15 cellular contexts compared by ENCODE assay signal in the genomic region with DNA sequence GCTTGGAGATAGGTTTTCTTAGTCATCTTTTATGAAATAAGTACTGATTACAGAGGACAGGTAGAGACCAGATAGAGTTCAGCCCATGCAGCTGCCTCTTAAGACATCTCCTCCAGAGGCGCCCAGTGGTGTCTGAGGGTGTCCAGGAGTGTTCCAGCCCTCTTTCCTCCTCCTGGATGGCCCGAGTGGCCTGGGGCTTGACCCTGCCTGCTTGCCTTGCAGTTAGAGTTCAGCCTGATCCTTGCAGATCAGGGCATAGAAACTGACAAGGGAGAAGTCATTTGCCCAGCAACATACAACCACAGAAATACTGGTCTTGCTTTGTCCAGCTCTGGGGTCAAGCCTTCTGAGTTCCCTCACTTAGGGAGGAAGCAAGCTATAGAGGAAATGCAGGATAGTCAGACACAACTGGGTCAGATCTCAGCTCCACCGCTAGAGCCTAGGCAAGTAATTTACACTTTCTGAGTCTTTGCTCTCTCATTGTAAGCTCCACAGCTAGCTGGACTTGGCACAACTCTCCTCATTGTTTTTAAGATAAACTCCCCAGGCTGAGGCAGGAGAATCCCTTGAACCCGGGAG. TPM values are rescaled to one million over a fixed set of nuclear protein-coding genes. Genes with fewer than 3 reads are reported as not detected.
DNase-seq lines count a peak whose midpoint lies in the region; ATAC-seq, FAIRE-seq and TF ChIP-seq lines count a peak whose summit lies in the region.
"Had no signal": no experiment of that assay in that cellular context is flagged by ENCODE, and none has a peak within 500 bp of the region (broad histone marks: within the 10 kb centered on the region; RNA-seq: fewer than 3 reads in every experiment).

No MANE protein-coding gene starts in this region.

- WGBS in small intestine, 3 donors, result 67 to 69% (median 69%) methylated on average over 4 of the region's 4 CpGs

- H3K27me3 Mint-ChIP-seq in activated CD4-positive, alpha-beta T cell treated with anti-CD3 and anti-CD28 coated beads, Interleukin-2, amount 10 ng/mL, durations not matched to agents 24 days and 14 days, result peaks cover 20% of the 10 kb centered on the region

- intact Hi-C loops in activated CD4-positive, alpha-beta T cell treated with anti-CD3 and anti-CD28 coated beads, Interleukin-2, amount 10 ng/mL, durations not matched to agents 24 days and 14 days (cut with micrococcal nuclease), result no loop called here
- intact Hi-C loops in OCI-LY7 (cut with micrococcal nuclease; ENCODE audit: unreplicated experiment), result loop anchor here (10.0 kb wide), 1 partner anchor 468 kb away; no protein-coding TSS in a partner anchor
- intact Hi-C loops in left lung (cut with DNase I), result loop anchor here in 1 of 2 donors (10.0 kb wide), 1 partner anchor 172 kb away; no protein-coding TSS in a partner anchor

- no peaks in the 10 kb centered on the region for H3K36me3 Mint-ChIP-seq in activated CD4-positive, alpha-beta T cell treated with anti-CD3 and anti-CD28 coated beads, Interleukin-2, amount 10 ng/mL, durations not matched to agents 24 days and 14 days (ENCODE audit: low read depth)
- H3K36me3 Mint-ChIP-seq: CD8-positive, alpha-beta memory T cell had no signal

- H3K27ac ChIP-seq in OCI-LY7 (ENCODE audit: low read depth, low read length, poor library complexity, severe bottlenecking) (peak overlapping the region; percentile 98), left lung (no peak overlapping the region), small intestine (ENCODE audit: low read depth in 1 of 2, low read length in 1 of 2) (no peak overlapping the region)
- H3K27ac ChIP-seq: A549 had no signal

- TF ChIP-seq CTCF in OCI-LY7 (conservative IDR thresholded peaks at IDR 0.05; ENCODE audit: low read length), result no peak
- no peak for TF ChIP-seq CTCF in left lung (IDR thresholded peaks at IDR 0.05)

- peak; percentile 49 for DNase-seq in activated CD4-positive, alpha-beta T cell treated with anti-CD3 and anti-CD28 coated beads, Interleukin-2, amount 10 ng/mL, durations not matched to agents 24 days and 14 days
- no peak for DNase-seq in activated CD4-positive, alpha-beta T cell treated with anti-CD3 and anti-CD28 coated beads for 48 hours
- DNase-seq in D341Med (ENCODE audit: low spot score) (peak; percentile 12), OCI-LY7 (ENCODE audit: low spot score) (peak; percentile 38), left lung (no peak), HK-2 (ENCODE audit: unreplicated experiment) (no peak), small intestine (no peak), mucosa of gallbladder (ENCODE audit: low spot score) (no peak)
- DNase-seq: CD8-positive, alpha-beta memory T cell; NCI-H1105; NCI-H1694 treated with DMSO at 0.1 percent for 48 hours; SHP77 treated with DMSO at 0.1 percent for 48 hours had no signal

- no peak overlapping the region for H3K4me3 Mint-ChIP-seq in activated CD4-positive, alpha-beta T cell treated with anti-CD3 and anti-CD28 coated beads, Interleukin-2, amount 10 ng/mL, durations not matched to agents 24 days and 14 days
- H3K4me3 Mint-ChIP-seq: CD8-positive, alpha-beta memory T cell had no signal

- H3K27me3 ChIP-seq in left lung (no peaks in the 10 kb centered on the region), small intestine (ENCODE audit: control insufficient read depth in 2 of 2, insufficient read depth in 2 of 2, low read length in 2 of 2) (no peaks in the 10 kb centered on the region)

- H3K36me3 ChIP-seq in OCI-LY7 (ENCODE audit: insufficient read depth, low read length) (no peaks in the 10 kb centered on the region), left lung (no peaks in the 10 kb centered on the region), small intestine (ENCODE audit: control insufficient read depth in 2 of 2, insufficient read depth in 2 of 2, low read length in 2 of 2) (no peaks in the 10 kb centered on the region)

- FAIRE-seq in small intestine (lab: Jason Lieb, UNC), result no peak
- FAIRE-seq: A549, H54 had no signal

- POLR2A ChIA-PET in OCI-LY7 (lab: Charles Lee), result interaction anchor here (0.5 to 0.8 kb wide), 2 partner anchors 163 to 587 kb away, joined by 3 to 4 read pairs; no protein-coding TSS in a partner anchor

- H3K4me1 ChIP-seq in OCI-LY7 (ENCODE audit: insufficient read depth, low read length, poor library complexity, severe bottlenecking), result peaks cover 99% of the 10 kb centered on the region
- H3K4me1 ChIP-seq in left lung, result peaks cover 0 to 42% of the 10 kb centered on the region in 2 donors
- no peaks in the 10 kb centered on the region for H3K4me1 ChIP-seq in small intestine (ENCODE audit: control insufficient read depth in 2 of 2, insufficient read depth in 1 of 2, low read depth in 1 of 2, low read length in 1 of 2)
- H3K4me1 ChIP-seq: A549 had no signal

- H3K27ac Mint-ChIP-seq in activated CD4-positive, alpha-beta T cell treated with anti-CD3 and anti-CD28 coated beads, Interleukin-2, amount 10 ng/mL, durations not matched to agents 24 days and 14 days, result peak overlapping the region; percentile 6
- H3K27ac Mint-ChIP-seq: CD8-positive, alpha-beta memory T cell had no signal

- no peaks in the 10 kb centered on the region for H4K20me1 ChIP-seq in OCI-LY7 (ENCODE audit: insufficient read depth, low read length)

- peak overlapping the region; percentile 80 for H3K4me2 ChIP-seq in OCI-LY7 (ENCODE audit: low read length)
- H3K4me2 ChIP-seq: A549 had no signal

- peaks cover 68% of the 10 kb centered on the region for H3K4me1 Mint-ChIP-seq in activated CD4-positive, alpha-beta T cell treated with anti-CD3 and anti-CD28 coated beads, Interleukin-2, amount 10 ng/mL, durations not matched to agents 24 days and 14 days

- H3K4me3 ChIP-seq in OCI-LY7 (ENCODE audit: low read depth, low read length, poor library complexity, severe bottlenecking) (no peak overlapping the region), left lung (no peak overlapping the region), small intestine (ENCODE audit: low read depth in 1 of 2, low read length in 2 of 2) (no peak overlapping the region)
- H3K4me3 ChIP-seq: A549 had no signal

- 0 out of 2 replicates have a peak, but pooled peaks cover 4% of the 10 kb centered on the region for H3K9me3 ChIP-seq in OCI-LY7 (ENCODE audit: low read length)
- no peaks in the 10 kb centered on the region for H3K9me3 ChIP-seq in left lung
- no peaks in the 10 kb centered on the region for H3K9me3 ChIP-seq in small intestine (ENCODE audit: control insufficient read depth, low read depth)
- H3K9me3 ChIP-seq: A549 had no signal

- ATAC-seq in left lung, result peak; percentile 56
- ATAC-seq: A549 had no signal

- CTCF ChIA-PET in OCI-LY7 (lab: Charles Lee; ENCODE audit: unreplicated experiment), result interaction anchor here (1.7 to 2.2 kb wide), 2 partner anchors 11 to 33 kb away, joined by 4 to 8 read pairs; no protein-coding TSS in a partner anchor

- H3K9me3 Mint-ChIP-seq in activated CD4-positive, alpha-beta T cell treated with anti-CD3 and anti-CD28 coated beads, Interleukin-2, amount 10 ng/mL, durations not matched to agents 24 days and 14 days, result no peaks in the 10 kb centered on the region
- H3K9me3 Mint-ChIP-seq: CD8-positive, alpha-beta memory T cell had no signal

- no peaks in the 10 kb centered on the region for H3K9me2 ChIP-seq in OCI-LY7 (ENCODE audit: insufficient read depth, low read length)

- no peaks in the 10 kb centered on the region for H3K79me2 ChIP-seq in OCI-LY7 (ENCODE audit: insufficient read depth, low read depth, low read length)

- BruUV-seq in OCI-LY7 (replicated peaks; lab: Mats Ljungman, UMichigan), result no TSS peak

- peak overlapping the region; percentile 7; the same call in 1 of the 2 replicates for H2AFZ ChIP-seq in OCI-LY7 (ENCODE audit: low read length)

RNA-seq across cellular contexts. Expression of gene CCL1, which starts 3.6 kb away (rescaled TPM):
- 105 and 111 TPM in 2 replicates for total RNA-seq in activated CD4-positive, alpha-beta T cell treated with anti-CD3 and anti-CD28 coated beads, Interleukin-2, amount 10 ng/mL, durations not matched to agents 24 days and 14 days
- not detected in 2 replicates for total RNA-seq in OCI-LY7 (2014; rRNA removed; shearing (Covaris generic))
- not detected in 2 replicates for total RNA-seq in OCI-LY7 (2022)
- total RNA-seq in left lung, result not detected
- not detected for polyA plus RNA-seq in small intestine
- not detected for total RNA-seq in mucosa of gallbladder
- total RNA-seq: Daoy had no signal
- polyA plus RNA-seq: A549; CD8-positive, alpha-beta memory T cell had no signal

RNA-seq across cellular contexts. Expression of gene CCL13, which starts 10.3 kb away (rescaled TPM):
- total RNA-seq in activated CD4-positive, alpha-beta T cell treated with anti-CD3 and anti-CD28 coated beads, Interleukin-2, amount 10 ng/mL, durations not matched to agents 24 days and 14 days, result not detected in 2 replicates
- not detected in 2 replicates for total RNA-seq in OCI-LY7 (2014; rRNA removed; shearing (Covaris generic))
- total RNA-seq in OCI-LY7 (2022), result not detected in 2 replicates
- total RNA-seq in left lung, result 10 to 100 TPM; 29.0 to 29.3 TPM
- polyA plus RNA-seq in small intestine, result 1 to 10 TPM in 2 of 3 donors, not detected in 1; 1.6 to 7.6 TPM
- total RNA-seq in mucosa of gallbladder, result 1.5 TPM
- total RNA-seq: CD8-positive, alpha-beta memory T cell; Daoy had no signal
- polyA plus RNA-seq: A549; CD8-positive, alpha-beta memory T cell had no signal

RNA-seq across cellular contexts. Expression of gene CCL8, which starts 47.4 kb away (rescaled TPM):
- not detected in 2 replicates for total RNA-seq in activated CD4-positive, alpha-beta T cell treated with anti-CD3 and anti-CD28 coated beads, Interleukin-2, amount 10 ng/mL, durations not matched to agents 24 days and 14 days
- total RNA-seq in OCI-LY7 (2014; rRNA removed; shearing (Covaris generic)), result not detected in 2 replicates
- total RNA-seq in OCI-LY7 (2022), result not detected in 2 replicates
- total RNA-seq in left lung, result 1 to 10 TPM in 1 of 2 donors, under 1 TPM in 1; 0.96 to 7.3 TPM
- 10 to 100 TPM in 1 of 3 donors, under 1 TPM in 2; 0.45 to 10.5 (median 0.67) TPM for polyA plus RNA-seq in small intestine
- 1.2 TPM for total RNA-seq in mucosa of gallbladder
- total RNA-seq: CD8-positive, alpha-beta memory T cell; Daoy had no signal
- polyA plus RNA-seq: A549; CD8-positive, alpha-beta memory T cell had no signal

Comparison
In these comparisons a context has a peak if more than half of its experiments do, and no peak if none do; other contexts are left out.
1. DNase-seq: peak in activated CD4-positive, alpha-beta T cell treated with anti-CD3 and anti-CD28 coated beads, Interleukin-2, amount 10 ng/mL, durations not matched to agents 24 days and 14 days (single experiment), D341Med (single experiment) and OCI-LY7 (single experiment); none in activated CD4-positive, alpha-beta T cell treated with anti-CD3 and anti-CD28 coated beads for 48 hours (single experiment), left lung (0 of 2), HK-2 (single experiment), small intestine (single experiment) and mucosa of gallbladder (single experiment).
2. RNA of gene CCL1, which starts 3.6 kb away (total RNA-seq): 105 to 111 TPM in activated CD4-positive, alpha-beta T cell treated with anti-CD3 and anti-CD28 coated beads, Interleukin-2, amount 10 ng/mL, durations not matched to agents 24 days and 14 days; not detected in left lung, not detected in OCI-LY7 and not detected in mucosa of gallbladder (single experiment); every median in the first group is over 10 times any median in the second.
3. RNA of gene CCL13, which starts 10.3 kb away (total RNA-seq): 29.0 to 29.3 TPM in left lung; 1.5 TPM in mucosa of gallbladder (single experiment), not detected in activated CD4-positive, alpha-beta T cell treated with anti-CD3 and anti-CD28 coated beads, Interleukin-2, amount 10 ng/mL, durations not matched to agents 24 days and 14 days and not detected in OCI-LY7; every median in the first group is over 10 times any median in the second.